1 cellular context compared by ENCODE assay signal in genomic region chr17:42535400-42536047, GRCh38.
TF ChIP-seq lines count a peak whose summit lies in the region.

No MANE protein-coding gene starts in this region.

TF ChIP-seq in K562, 482 proteins besides CTCF, POLR2A, EP300 and RAD21 (continued from another document and continues in another):
- TF ChIP-seq CUX1 (CRISPR knock-in tag; IDR thresholded peaks at IDR 0.05) = peak; percentile 98
- TF ChIP-seq STAT6 (CRISPR knock-in tag; IDR thresholded peaks at IDR 0.05) = no peak
- TF ChIP-seq GTF2A2 (tag; IDR thresholded peaks at IDR 0.05) = peak; percentile 94
- no peak for TF ChIP-seq ZZZ3 (IDR thresholded peaks at IDR 0.05)
- TF ChIP-seq ZBTB2 (IDR thresholded peaks at IDR 0.05) = 0 out of 2 replicates have a peak, but pooled peaks have one; percentile 53
- no peak for TF ChIP-seq HNRNPK (IDR thresholded peaks at IDR 0.05; ENCODE audit: low read depth, low read length, poor library complexity, severe bottlenecking)
- peak; percentile 41; the same call in 1 of the 2 replicates for TF ChIP-seq ZNF561 (CRISPR knock-in tag; conservative IDR thresholded peaks at IDR 0.05)
- no peak for TF ChIP-seq SRSF3 (IDR thresholded peaks at IDR 0.05; ENCODE audit: insufficient read depth, low read length)
- no peak for TF ChIP-seq MEF2A (IDR thresholded peaks at IDR 0.05; ENCODE audit: control insufficient read depth, low read depth, low read length)
- no peak for TF ChIP-seq CCAR2 (IDR thresholded peaks at IDR 0.05; ENCODE audit: low read depth, low read length)
- peak; percentile 59; the same call in 1 of the 2 replicates for TF ChIP-seq THRAP3 (IDR thresholded peaks at IDR 0.05; ENCODE audit: borderline replicate concordance)
- no peak for TF ChIP-seq RFX1 (IDR thresholded peaks at IDR 0.05)
- TF ChIP-seq ZFP1 (CRISPR knock-in tag; IDR thresholded peaks at IDR 0.05) = peak; percentile 76
- TF ChIP-seq PTRF (tag; IDR thresholded peaks at IDR 0.05) = no peak
- TF ChIP-seq ZNF12 (CRISPR knock-in tag; IDR thresholded peaks at IDR 0.05) = no peak
- no peak for TF ChIP-seq KDM4B (IDR thresholded peaks at IDR 0.05; ENCODE audit: borderline replicate concordance in 2 of 2, low read depth in 1 of 2)
- no peak for TF ChIP-seq ZEB2 (IDR thresholded peaks at IDR 0.05)
- TF ChIP-seq TCF15 (CRISPR knock-in tag; IDR thresholded peaks at IDR 0.05) = peak; percentile 98
- TF ChIP-seq FOXK2 (conservative IDR thresholded peaks at IDR 0.05 in 1 of 2, IDR thresholded peaks at IDR 0.05 in 1 of 2; ENCODE audit: low read depth in 2 of 2) = peak in 1 of 2 experiments; percentile 73; a peak in 2 of 4 replicates
- TF ChIP-seq NCOA4 (IDR thresholded peaks at IDR 0.05; ENCODE audit: partially characterized antibody) = no peak
- no peak for TF ChIP-seq ZBTB33 (CRISPR knock-in tag; IDR thresholded peaks at IDR 0.05)
- TF ChIP-seq PURB (CRISPR knock-in tag; IDR thresholded peaks at IDR 0.05; ENCODE audit: low read depth) = no peak
- no peak for TF ChIP-seq FOXP1 (CRISPR knock-in tag; IDR thresholded peaks at IDR 0.05)
- no peak for TF ChIP-seq PCBP2 (IDR thresholded peaks at IDR 0.05; ENCODE audit: low read depth, low read length, poor library complexity, severe bottlenecking)
- no peak for TF ChIP-seq PTBP1 (IDR thresholded peaks at IDR 0.05; ENCODE audit: low read depth, low read length)
- TF ChIP-seq KAT7 (CRISPR knock-in tag; IDR thresholded peaks at IDR 0.05; ENCODE audit: borderline replicate concordance) = no peak
- no peak for TF ChIP-seq ZBTB7A (IDR thresholded peaks at IDR 0.05; ENCODE audit: borderline replicate concordance, control insufficient read depth, low read depth, low read length)
- peak; percentile 99 for TF ChIP-seq CREB3 (tag; conservative IDR thresholded peaks at IDR 0.05; ENCODE audit: low read depth)
- TF ChIP-seq SREBF2 (CRISPR knock-in tag; IDR thresholded peaks at IDR 0.05) = no peak
- no peak for TF ChIP-seq HNRNPUL1 (IDR thresholded peaks at IDR 0.05; ENCODE audit: low read length)
- TF ChIP-seq SLC30A9 (CRISPR knock-in tag; IDR thresholded peaks at IDR 0.05) = no peak
- TF ChIP-seq ZNF140 (CRISPR knock-in tag; IDR thresholded peaks at IDR 0.05) = no peak
- peak; percentile 96 for TF ChIP-seq ZKSCAN8 (CRISPR knock-in tag; IDR thresholded peaks at IDR 0.05)
- no peak for TF ChIP-seq RBBP5 (IDR thresholded peaks at IDR 0.05; ENCODE audit: borderline replicate concordance, insufficient read depth, low read length, poor library complexity, severe bottlenecking)
- no peak for TF ChIP-seq NFE2 (IDR thresholded peaks at IDR 0.05; ENCODE audit: low read depth)
- TF ChIP-seq TCF7 (IDR thresholded peaks at IDR 0.05; ENCODE audit: borderline replicate concordance) = no peak
- no peak for TF ChIP-seq BMI1 (IDR thresholded peaks at IDR 0.05; ENCODE audit: low read length)
- peak in 1 of 2 experiments; percentile 67; a peak in 2 of 4 replicates for TF ChIP-seq HDAC1 (IDR thresholded peaks at IDR 0.05)
- no peak for TF ChIP-seq PBX2 (CRISPR knock-in tag; IDR thresholded peaks at IDR 0.05; ENCODE audit: low read depth)
- peak; percentile 66 for TF ChIP-seq PBX2 (tag; conservative IDR thresholded peaks at IDR 0.05; ENCODE audit: low read depth)
- no peak for TF ChIP-seq TRIM24 (IDR thresholded peaks at IDR 0.05)
- TF ChIP-seq DMBX1 (CRISPR knock-in tag; IDR thresholded peaks at IDR 0.05; ENCODE audit: borderline replicate concordance) = peak; percentile 99
- no peak for TF ChIP-seq NFIC (IDR thresholded peaks at IDR 0.05)
- no peak for TF ChIP-seq ZNF121 (CRISPR knock-in tag; conservative IDR thresholded peaks at IDR 0.05)
- no peak for TF ChIP-seq ZNF274 (IDR thresholded peaks at IDR 0.05; ENCODE audit: borderline replicate concordance, low read depth, low read length)
- no peak for TF ChIP-seq RBM15 (IDR thresholded peaks at IDR 0.05; ENCODE audit: insufficient read depth, low read length)
- no peak for TF ChIP-seq MAFF (IDR thresholded peaks at IDR 0.05; ENCODE audit: low read length)
- TF ChIP-seq TCFL5 (CRISPR knock-in tag; conservative IDR thresholded peaks at IDR 0.05) = peak; percentile 85
- no peak for TF ChIP-seq NKRF (IDR thresholded peaks at IDR 0.05; ENCODE audit: borderline replicate concordance)
- peak; percentile 89 for TF ChIP-seq HINFP (tag; conservative IDR thresholded peaks at IDR 0.05; ENCODE audit: low read depth)
